10 cellular contexts compared by ENCODE assay signal in the genomic region with DNA sequence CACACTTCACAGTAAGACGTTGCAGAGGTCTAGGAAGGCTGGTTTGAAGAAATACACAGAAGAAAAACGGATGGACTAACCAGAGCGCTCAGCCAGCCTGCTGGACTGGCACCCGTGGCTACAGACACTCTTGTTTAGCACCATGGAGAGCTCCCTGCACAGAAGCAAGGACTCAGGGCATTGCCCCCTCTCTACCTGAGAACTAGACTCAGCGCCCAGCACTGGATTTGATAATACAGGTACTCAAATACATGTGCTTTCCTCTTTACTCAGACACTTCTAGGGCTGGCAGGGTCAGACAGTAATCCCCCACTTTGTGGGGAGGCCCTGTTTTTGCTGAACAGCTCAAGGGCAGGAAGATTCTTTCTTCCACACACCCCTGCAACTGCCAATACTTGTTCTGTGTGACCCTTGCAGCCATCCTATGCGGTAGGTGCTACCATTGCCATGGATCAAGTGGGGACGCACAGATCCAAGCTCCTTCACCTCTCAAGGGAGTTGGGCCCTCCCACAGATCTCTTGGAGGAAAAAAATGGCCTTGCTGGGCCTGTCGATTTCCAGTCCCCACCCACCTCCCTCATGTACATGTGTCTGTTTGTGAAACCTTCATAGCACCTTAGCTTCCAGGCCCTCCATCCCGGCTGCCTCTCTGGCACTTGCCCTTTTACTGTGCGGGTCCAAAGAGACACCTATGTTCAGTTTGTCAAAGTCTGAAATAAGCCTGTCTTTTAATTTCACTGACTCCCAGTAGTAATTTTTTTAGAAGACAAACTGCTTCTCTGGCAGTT. TPM values are rescaled to one million over a fixed set of nuclear protein-coding genes. Genes with fewer than 3 reads are reported as not detected.
DNase-seq lines count a peak whose midpoint lies in the region; ATAC-seq and TF ChIP-seq lines count a peak whose summit lies in the region.
"Had no signal": no experiment of that assay in that cellular context is flagged by ENCODE, and none has a peak within 500 bp of the region (broad histone marks: within the 10 kb centered on the region; RNA-seq: fewer than 3 reads in every experiment).

No MANE protein-coding gene starts in this region.

- H3K4me3 Mint-ChIP-seq in CD4-positive, alpha-beta T cell, result peak overlapping the region; percentile 42

- peaks cover 6% of the 10 kb centered on the region for H3K9me1 ChIP-seq in IMR-90 (ENCODE audit: insufficient read depth, low read length)

- no peak overlapping the region for H2BK120ac ChIP-seq in IMR-90 (ENCODE audit: low read depth, low read length)

- H3K4me2 ChIP-seq in IMR-90 (ENCODE audit: low read depth, low read length), result no peak overlapping the region

- H3K4me3 ChIP-seq in IMR-90 (ENCODE audit: insufficient read depth, low read depth, low read length) (no peak overlapping the region), kidney epithelial cell (ENCODE audit: low read depth, low read length) (no peak overlapping the region)

- H2AK9ac ChIP-seq in IMR-90 (replicated peaks; ENCODE audit: low read depth, low read length, poor library complexity), result no peak overlapping the region

- no peak overlapping the region for H2BK5ac ChIP-seq in IMR-90 (ENCODE audit: low read depth, low read length, poor library complexity, severe bottlenecking)

- no peak overlapping the region for H2BK15ac ChIP-seq in IMR-90 (ENCODE audit: low read depth, low read length)

- POLR2A ChIA-PET in CD4-positive, alpha-beta T cell (lab: Charles Lee), result no interaction called here
- POLR2A ChIA-PET in IMR-90 (lab: Charles Lee; ENCODE audit: unreplicated experiment), result no interaction called here

- H2AFZ ChIP-seq in IMR-90 (replicated peaks; ENCODE audit: low read length, poor library complexity), result peak overlapping the region; percentile 51

- no peak overlapping the region for H3K56ac ChIP-seq in IMR-90 (ENCODE audit: extremely low read depth, insufficient read depth, low read length)

- H4K8ac ChIP-seq in IMR-90 (ENCODE audit: low read depth in 2 of 2, low read length in 2 of 2), result no peak overlapping the region

- no peaks in the 10 kb centered on the region for H3K36me3 Mint-ChIP-seq in CD4-positive, alpha-beta T cell (ENCODE audit: low read depth)

- no peaks in the 10 kb centered on the region for H3K27me3 Mint-ChIP-seq in CD4-positive, alpha-beta T cell

- H3K27me3 ChIP-seq in CD4-positive, alpha-beta T cell (ENCODE audit: control insufficient read depth, insufficient read depth, low read length), result no peaks in the 10 kb centered on the region
- H3K27me3 ChIP-seq in IMR-90 (ENCODE audit: control insufficient read depth, insufficient read depth, low read length) (no peaks in the 10 kb centered on the region), kidney epithelial cell (ENCODE audit: control insufficient read depth, insufficient read depth, low read length) (no peaks in the 10 kb centered on the region)

- no peak for TF ChIP-seq RAD21 in IMR-90 (IDR thresholded peaks at IDR 0.05; ENCODE audit: low read length)

- no peak overlapping the region for H3K14ac ChIP-seq in IMR-90 (replicated peaks; ENCODE audit: low read depth, low read length)

- CTCF ChIA-PET in CD4-positive, alpha-beta T cell (lab: Charles Lee), result no interaction called here
- CTCF ChIA-PET in IMR-90 (lab: Yijun Ruan, JAX), result no interaction called here

- no peaks in the 10 kb centered on the region for H3K9me3 ChIP-seq in CD4-positive, alpha-beta T cell (ENCODE audit: control insufficient read depth, low read length)
- no peaks in the 10 kb centered on the region for H3K9me3 ChIP-seq in IMR-90 (ENCODE audit: control insufficient read depth, insufficient read depth, low read length)

- H3K23ac ChIP-seq in IMR-90 (ENCODE audit: low read depth, low read length), result no peak overlapping the region

- H3K9me3 Mint-ChIP-seq in CD4-positive, alpha-beta T cell, result no peaks in the 10 kb centered on the region

- H3K36me3 ChIP-seq in IMR-90 (ENCODE audit: control insufficient read depth, insufficient read depth, low read length), result no peaks in the 10 kb centered on the region
- H3K36me3 ChIP-seq in kidney epithelial cell (ENCODE audit: control insufficient read depth, insufficient read depth, low read length), result no peaks in the 10 kb centered on the region

- ATAC-seq in CD4-positive, alpha-beta T cell (ENCODE audit: poor library complexity), result no peak
- ATAC-seq in IMR-90 (ENCODE audit: low read depth) (no peak), GM18498 (IDR thresholded peaks at IDR 0.05; ENCODE audit: unreplicated experiment) (no peak), Right ventricle myocardium inferior (no peak)

- peaks cover 4% of the 10 kb centered on the region; the same call in 1 of the 2 replicates for H4K20me1 ChIP-seq in IMR-90 (ENCODE audit: insufficient read depth, low read length)

- H3K27ac Mint-ChIP-seq in CD4-positive, alpha-beta T cell, result no peak overlapping the region

- no peak overlapping the region for H3K27ac ChIP-seq in CD4-positive, alpha-beta T cell (ENCODE audit: low read depth, low read length)
- no peak overlapping the region for H3K27ac ChIP-seq in IMR-90 (ENCODE audit: insufficient read depth, low read length)

- H3K4ac ChIP-seq in IMR-90 (ENCODE audit: low read depth, low read length), result no peak overlapping the region

- no peak overlapping the region for H4K5ac ChIP-seq in IMR-90 (ENCODE audit: low read depth, low read length)

- H2AK5ac ChIP-seq in IMR-90 (ENCODE audit: low read depth, low read length), result no peak overlapping the region

- intact Hi-C loops in CD4-positive, alpha-beta T cell (cut with DNase I, micrococcal nuclease), result no loop called here
- intact Hi-C loops in IMR-90 (cut with micrococcal nuclease), result no loop called here
- intact Hi-C loops in Right ventricle myocardium inferior (cut with DNase I), result loop anchor here (10.0 kb wide), 1 partner anchor 95 kb away; a partner anchor contains a TSS

- H3K79me1 ChIP-seq in IMR-90 (ENCODE audit: low read depth in 1 of 2, low read length in 2 of 2), result 0 out of 4 replicates have a peak, but pooled peaks cover 0 to 5% of the 10 kb centered on the region in 2 experiments

- peaks cover 15% of the 10 kb centered on the region for H3K4me1 Mint-ChIP-seq in CD4-positive, alpha-beta T cell (ENCODE audit: low read depth)

- TF ChIP-seq POLR2A in IMR-90 (IDR thresholded peaks at IDR 0.05; ENCODE audit: low read depth, low read length), result no peak

- no peak overlapping the region for H3K9ac ChIP-seq in IMR-90 (ENCODE audit: low read depth, low read length)

- H4K91ac ChIP-seq in IMR-90 (ENCODE audit: insufficient read depth, low read depth, low read length), result no peak overlapping the region

- 63% methylated on average over 5 of the region's 10 CpGs; no CpG with 5 or more reads in 1 of the 2 experiments for WGBS in IMR-90 (ENCODE audit: extremely low coverage in 2 of 2, insufficient read length in 1 of 2), 2 experiments

- TF ChIP-seq CTCF in CD4-positive, alpha-beta T cell (IDR thresholded peaks at IDR 0.05), result no peak
- no peak for TF ChIP-seq CTCF in IMR-90 (conservative IDR thresholded peaks at IDR 0.05; ENCODE audit: low read depth, low read length)
- TF ChIP-seq CTCF in kidney epithelial cell (IDR thresholded peaks at IDR 0.05; ENCODE audit: insufficient read depth, low read length, poor library complexity, severe bottlenecking), result no peak

- BruUV-seq in IMR-90 (replicated peaks; lab: Mats Ljungman, UMichigan), result no TSS peak

- no peak overlapping the region for H2BK20ac ChIP-seq in IMR-90 (ENCODE audit: low read depth, low read length)

- DNase-seq in CD4-positive, alpha-beta T cell, result no peak
- peak; percentile 52 for DNase-seq in IMR-90
- DNase-seq in astrocyte of the hippocampus (ENCODE audit: low read depth, low spot score), result peak; percentile 84
- DNase-seq in kidney epithelial cell (ENCODE audit: low read depth), result peak; percentile 25
- no peak for DNase-seq in NCI-H2171 treated with DMSO at 0.1 percent for 48 hours (lab: John Stamatoyannopoulos, UW)
- no peak for DNase-seq in HPDE6-E6E7 (ENCODE audit: extremely low spot score)
- DNase-seq in Right ventricle myocardium inferior (ENCODE audit: missing footprints), result no peak
- DNase-seq: NK-92 treated with Interleukin-12 subunit alpha and Interleukin-12 subunit beta, amount 100 ng/mL, for 24 hours had no signal

- dilution Hi-C loops in IMR-90 (cut with HindIII; ENCODE audit: low sequenced_read_pairs, unreplicated experiment), result no loop called here

- in situ Hi-C loops in IMR-90 (cut with MboI; ENCODE audit: low sequenced_read_pairs), result loop anchor here (10.0 kb wide), 1 partner anchor 85 kb away; no protein-coding TSS in a partner anchor

- no peak overlapping the region for H3K18ac ChIP-seq in IMR-90 (ENCODE audit: low read depth, low read length)

- H3K4me1 ChIP-seq in IMR-90 (ENCODE audit: control insufficient read depth, insufficient read depth, low read length), result peaks cover 5% of the 10 kb centered on the region

RNA-seq across cellular contexts. Expression of a gene that starts 5.1 kb away (rescaled TPM):
- under 1 TPM; 0.14 to 0.69 TPM for total RNA-seq in CD4-positive, alpha-beta T cell
- 0.56 and 0.90 TPM in 2 replicates for total RNA-seq in IMR-90 (2012; rRNA removed)
- 1.4 and 1.6 TPM in 2 replicates for polyA plus RNA-seq in IMR-90 (2012; rRNA removed)
- 1.0 and 1.2 TPM in 2 replicates for polyA plus RNA-seq in IMR-90 (2012; cell fraction: cytosol; rRNA removed)
- polyA plus RNA-seq in IMR-90 (2012; cell fraction: nucleus; rRNA removed; ENCODE audit: low replicate concordance), result 16.1 and 24.8 TPM in 2 replicates
- total RNA-seq in kidney epithelial cell, result 0.27 TPM in 1 of 2 replicates, not detected in the other
- total RNA-seq in Right ventricle myocardium inferior, result 2.8 TPM

RNA-seq across cellular contexts. Expression of a gene that starts 7.9 kb away (rescaled TPM):
- 10 to 100 TPM; 82.7 to 84.0 TPM for total RNA-seq in CD4-positive, alpha-beta T cell
- total RNA-seq in IMR-90 (2012; rRNA removed) (13.3 and 14.2 TPM in 2 replicates), kidney epithelial cell (29.7 and 37.9 TPM in 2 replicates), Right ventricle myocardium inferior (17.0 TPM)
- 19.8 and 23.2 TPM in 2 replicates for polyA plus RNA-seq in IMR-90 (2012; rRNA removed)
- polyA plus RNA-seq in IMR-90 (2012; cell fraction: cytosol; rRNA removed), result 20.8 and 28.8 TPM in 2 replicates
- 38.3 and 68.2 TPM in 2 replicates for polyA plus RNA-seq in IMR-90 (2012; cell fraction: nucleus; rRNA removed; ENCODE audit: low replicate concordance)

RNA-seq across cellular contexts. Expression of a gene that starts 22.5 kb away (rescaled TPM):
- total RNA-seq in CD4-positive, alpha-beta T cell, result not detected
- not detected in 2 replicates for total RNA-seq in IMR-90 (2012; rRNA removed)
- polyA plus RNA-seq in IMR-90 (2012; rRNA removed), result 0.03 and 0.06 TPM in 2 replicates
- 0.10 TPM in 1 of 2 replicates, not detected in the other for polyA plus RNA-seq in IMR-90 (2012; cell fraction: cytosol; rRNA removed)
- 0.03 TPM in 2 replicates for polyA plus RNA-seq in IMR-90 (2012; cell fraction: nucleus; rRNA removed; ENCODE audit: low replicate concordance)
- total RNA-seq in kidney epithelial cell, result 2.3 and 2.7 TPM in 2 replicates
- 0.51 TPM for total RNA-seq in Right ventricle myocardium inferior

RNA-seq across cellular contexts. Expression of a gene that starts 27.7 kb away (rescaled TPM):
- 10 to 100 TPM; 48.4 to 51.3 TPM for total RNA-seq in CD4-positive, alpha-beta T cell
- total RNA-seq in IMR-90 (2012; rRNA removed), result 19.2 and 22.8 TPM in 2 replicates
- polyA plus RNA-seq in IMR-90 (2012; rRNA removed), result 41.3 and 43.8 TPM in 2 replicates
- 11.2 and 23.0 TPM in 2 replicates for polyA plus RNA-seq in IMR-90 (2012; cell fraction: cytosol; rRNA removed)
- 241 and 472 TPM in 2 replicates for polyA plus RNA-seq in IMR-90 (2012; cell fraction: nucleus; rRNA removed; ENCODE audit: low replicate concordance)
- 39.3 and 45.2 TPM in 2 replicates for total RNA-seq in kidney epithelial cell
- total RNA-seq in Right ventricle myocardium inferior, result 24.3 TPM

RNA-seq across cellular contexts. Expression of a gene that starts 35.9 kb away (rescaled TPM):
- not detected for total RNA-seq in CD4-positive, alpha-beta T cell
- total RNA-seq in IMR-90 (2012; rRNA removed) (not detected in 2 replicates), kidney epithelial cell (not detected in 2 replicates), Right ventricle myocardium inferior (not detected)
- polyA plus RNA-seq in IMR-90 (2012; rRNA removed), result not detected in 2 replicates
- not detected in 2 replicates for polyA plus RNA-seq in IMR-90 (2012; cell fraction: cytosol; rRNA removed)
- polyA plus RNA-seq in IMR-90 (2012; cell fraction: nucleus; rRNA removed; ENCODE audit: low replicate concordance), result 0.05 and 0.06 TPM in 2 replicates
- total RNA-seq: lower leg skin had no signal

Comparison
In these comparisons a context has a peak if more than half of its experiments do, and no peak if none do; other contexts are left out.
1. DNase-seq: peak in IMR-90 (single experiment), astrocyte of the hippocampus (single experiment) and kidney epithelial cell (single experiment); none in CD4-positive, alpha-beta T cell (0 of 10), NCI-H2171 treated with DMSO at 0.1 percent for 48 hours (single experiment), HPDE6-E6E7 (single experiment) and Right ventricle myocardium inferior (single experiment).